19 cellular contexts compared by ENCODE assay signal in genomic region chr7:55488221-55488620, GRCh38.
DNase-seq lines count a peak whose midpoint lies in the region; ATAC-seq and TF ChIP-seq lines count a peak whose summit lies in the region.
"Had no signal": no experiment of that assay in that cellular context is flagged by ENCODE, and none has a peak within 500 bp of the region (broad histone marks: within the 10 kb centered on the region; RNA-seq: fewer than 3 reads in every experiment).

No MANE protein-coding gene starts in this region.

- H3K4ac ChIP-seq in neuronal stem cell (ENCODE audit: low read length) = no peak overlapping the region

- H3K36me3 Mint-ChIP-seq in T-helper 1 cell treated with Interleukin-12 subunit alpha and Interleukin-12 subunit beta and Interleukin-4 antibody, amounts not matched to agents 30 μg/mL and 1 μg/mL, for 36 hours (ENCODE audit: low read depth) = peaks cover 53% of the 10 kb centered on the region
- peaks cover 3 to 97% (median 26%) of the 10 kb centered on the region in 3 donors for H3K36me3 Mint-ChIP-seq in CD8-positive, alpha-beta memory T cell
- peaks cover 39% of the 10 kb centered on the region for H3K36me3 Mint-ChIP-seq in brain

- no peak overlapping the region for H2BK120ac ChIP-seq in neuronal stem cell (ENCODE audit: low read depth, low read length)

- no peak overlapping the region for H3K4me3 Mint-ChIP-seq in T-helper 1 cell treated with Interleukin-12 subunit alpha and Interleukin-12 subunit beta and Interleukin-4 antibody, amounts not matched to agents 30 μg/mL and 1 μg/mL, for 36 hours
- peak overlapping the region in 1 of 7 donors; percentile 40 for H3K4me3 Mint-ChIP-seq in CD8-positive, alpha-beta memory T cell
- no peak overlapping the region for H3K4me3 Mint-ChIP-seq in brain
- H3K4me3 Mint-ChIP-seq: neural progenitor cell had no signal

- H3K9ac ChIP-seq in neuronal stem cell (ENCODE audit: low read depth, low read length, poor library complexity) = no peak overlapping the region
- H3K9ac ChIP-seq: neural progenitor cell, SK-N-SH had no signal

- H3K4me1 Mint-ChIP-seq in T-helper 1 cell treated with Interleukin-12 subunit alpha and Interleukin-12 subunit beta and Interleukin-4 antibody, amounts not matched to agents 30 μg/mL and 1 μg/mL, for 36 hours (ENCODE audit: low read depth) = peaks cover 53% of the 10 kb centered on the region
- peaks cover 47 to 81% (median 65%) of the 10 kb centered on the region in 3 donors for H3K4me1 Mint-ChIP-seq in CD8-positive, alpha-beta memory T cell
- H3K4me1 Mint-ChIP-seq in brain = peaks cover 70% of the 10 kb centered on the region

- no peak overlapping the region for H3K4me3 ChIP-seq in CD8-positive, alpha-beta memory T cell (ENCODE audit: low read length)
- H3K4me3 ChIP-seq in neuronal stem cell (ENCODE audit: low read length in 2 of 2) = no peak overlapping the region
- H3K4me3 ChIP-seq: neural progenitor cell, prostate gland had no signal

- no peaks in the 10 kb centered on the region for H3K27me3 Mint-ChIP-seq in T-helper 1 cell treated with Interleukin-12 subunit alpha and Interleukin-12 subunit beta and Interleukin-4 antibody, amounts not matched to agents 30 μg/mL and 1 μg/mL, for 36 hours (ENCODE audit: low read depth)
- H3K27me3 Mint-ChIP-seq in CD8-positive, alpha-beta memory T cell = no peaks in the 10 kb centered on the region
- H3K27me3 Mint-ChIP-seq in brain = no peaks in the 10 kb centered on the region

- peaks cover 18% of the 10 kb centered on the region for H3K4me1 ChIP-seq in CD8-positive, alpha-beta memory T cell (ENCODE audit: insufficient read depth, low read length)
- H3K4me1 ChIP-seq in neuronal stem cell (ENCODE audit: control insufficient read depth in 2 of 2, insufficient read depth in 1 of 2, low read depth in 1 of 2, low read length in 2 of 2) = peaks cover 4 to 7% of the 10 kb centered on the region in 2 donors
- H3K4me1 ChIP-seq: neural progenitor cell, prostate gland had no signal

- H3K27ac ChIP-seq in CD8-positive, alpha-beta memory T cell (ENCODE audit: low read depth, low read length) = no peak overlapping the region
- no peak overlapping the region for H3K27ac ChIP-seq in neuronal stem cell (replicated peaks; ENCODE audit: low read length)
- H3K27ac ChIP-seq: neural progenitor cell, prostate gland had no signal

- TF ChIP-seq CTCF in brain (conservative IDR thresholded peaks at IDR 0.05) = no peak

- H3K14ac ChIP-seq in neuronal stem cell (ENCODE audit: low read length) = no peak overlapping the region

- no peak overlapping the region for H4K91ac ChIP-seq in neuronal stem cell (ENCODE audit: low read depth, low read length, poor library complexity)

- H3K36me3 ChIP-seq in CD8-positive, alpha-beta memory T cell (ENCODE audit: insufficient read depth, low read length) = peaks cover 42% of the 10 kb centered on the region
- peaks cover 10 to 84% of the 10 kb centered on the region in 2 donors for H3K36me3 ChIP-seq in neuronal stem cell (replicated peaks in 1 of 2; ENCODE audit: control insufficient read depth in 2 of 2, insufficient read depth in 2 of 2, low read length in 2 of 2)
- H3K36me3 ChIP-seq: neural progenitor cell, prostate gland had no signal

- H4K8ac ChIP-seq in neuronal stem cell (ENCODE audit: low read depth, low read length) = no peak overlapping the region

- no CpG with 5 or more reads among the region's 5 CpGs for WGBS in neuronal stem cell (ENCODE audit: extremely low coverage in 2 of 2, insufficient read length in 2 of 2, insufficient replicate concordance in 1 of 2), 2 donors

- peak overlapping the region; percentile 29 for H2BK5ac ChIP-seq in neuronal stem cell (ENCODE audit: low read length)

- ATAC-seq in HG03025 (IDR thresholded peaks at IDR 0.05; ENCODE audit: low FRiP score, unreplicated experiment) = no peak

- CTCF ChIA-PET in CD8-positive, alpha-beta memory T cell (lab: Charles Lee) = interaction anchor here (0.7 kb wide), 1 partner anchor 25 kb away, joined by 3 read pairs; no protein-coding TSS in a partner anchor

- H3K9me3 Mint-ChIP-seq in T-helper 1 cell treated with Interleukin-12 subunit alpha and Interleukin-12 subunit beta and Interleukin-4 antibody, amounts not matched to agents 30 μg/mL and 1 μg/mL, for 36 hours = no peaks in the 10 kb centered on the region
- no peaks in the 10 kb centered on the region for H3K9me3 Mint-ChIP-seq in CD8-positive, alpha-beta memory T cell
- no peaks in the 10 kb centered on the region for H3K9me3 Mint-ChIP-seq in brain
- H3K9me3 Mint-ChIP-seq: neural progenitor cell had no signal

- H3K9me3 ChIP-seq in CD8-positive, alpha-beta memory T cell (ENCODE audit: low read length) = no peaks in the 10 kb centered on the region
- H3K9me3 ChIP-seq in neuronal stem cell (replicated peaks in 1 of 2; ENCODE audit: control insufficient read depth in 2 of 2, insufficient read depth in 1 of 2, low read depth in 1 of 2, low read length in 2 of 2) = no peaks in the 10 kb centered on the region
- H3K9me3 ChIP-seq: prostate gland, SK-N-SH had no signal

- POLR2A ChIA-PET in CD8-positive, alpha-beta memory T cell (lab: Charles Lee) = no interaction called here

- H3K27me3 ChIP-seq in CD8-positive, alpha-beta memory T cell (ENCODE audit: insufficient read depth, low read length, poor library complexity, severe bottlenecking) = no peaks in the 10 kb centered on the region
- H3K27me3 ChIP-seq in neuronal stem cell (ENCODE audit: control insufficient read depth in 3 of 3, insufficient read depth in 3 of 3, low read depth in 1 of 3, low read length in 3 of 3) = no peaks in the 10 kb centered on the region
- H3K27me3 ChIP-seq: neural progenitor cell had no signal

- no peak overlapping the region for H2AK5ac ChIP-seq in neuronal stem cell (ENCODE audit: low read depth, low read length)

- no peak overlapping the region for H2BK12ac ChIP-seq in neuronal stem cell (ENCODE audit: low read length)

- no peaks in the 10 kb centered on the region for H3K79me1 ChIP-seq in neuronal stem cell (ENCODE audit: low read depth, low read length)

- no peak overlapping the region for H3K4me2 ChIP-seq in neuronal stem cell (ENCODE audit: insufficient read depth, low read length, poor library complexity, severe bottlenecking)
- H3K4me2 ChIP-seq: neural progenitor cell, SK-N-SH had no signal

- no peak for DNase-seq in T-helper 1 cell
- no peak for DNase-seq in CD8-positive, alpha-beta memory T cell
- no peak for DNase-seq in neuronal stem cell (ENCODE audit: low spot score)
- no peak for DNase-seq in stimulated activated CD4-positive, alpha-beta T cell treated with anti-CD3 and anti-CD28 coated beads, Interleukin-2, amount 100 ng/mL, for 24 hours
- no peak for DNase-seq in HuH-7.5 (ENCODE audit: low spot score)
- DNase-seq: 8988T; activated CD4-positive, alpha-beta T cell treated with anti-CD3 and anti-CD28 coated beads for 4 hours; activated CD8-positive, alpha-beta memory T cell treated with anti-CD3 and anti-CD28 coated beads, Interleukin-2, amount 50 U/mL, for 48 hours; AML-193; kidney glomerular epithelial cell; mesendoderm; NCI-H524 treated with DMSO at 0.1 percent for 48 hours; stimulated activated CD4-positive, alpha-beta T cell treated with anti-CD3 and anti-CD28 coated beads, Interleukin-4, amount 100 ng/mL, for 24 hours had no signal

- no peak overlapping the region for H2AFZ ChIP-seq in neuronal stem cell (ENCODE audit: low read length)
- H2AFZ ChIP-seq: neural progenitor cell had no signal

- H3K18ac ChIP-seq in neuronal stem cell (ENCODE audit: low read length) = no peak overlapping the region

- no peak overlapping the region for H2BK15ac ChIP-seq in neuronal stem cell (ENCODE audit: low read length)

- peak overlapping the region; percentile 57 for H3K27ac Mint-ChIP-seq in T-helper 1 cell treated with Interleukin-12 subunit alpha and Interleukin-12 subunit beta and Interleukin-4 antibody, amounts not matched to agents 30 μg/mL and 1 μg/mL, for 36 hours
- H3K27ac Mint-ChIP-seq in CD8-positive, alpha-beta memory T cell = peak overlapping the region in 5 of 8 donors; percentile 53 to 77 (median 66)
- H3K27ac Mint-ChIP-seq in brain = peak overlapping the region in 4 of 5 experiments; percentile 25 to 84 (median 52)
- H3K27ac Mint-ChIP-seq: neural progenitor cell had no signal

- H3K23ac ChIP-seq in neuronal stem cell (ENCODE audit: low read depth, low read length, poor library complexity) = no peak overlapping the region
